ENCODE assay signal across 1 cellular context in genomic region chr9:89367281-89367680, GRCh38.
TF ChIP-seq lines count a peak whose summit lies in the region.

No MANE protein-coding gene starts in this region.

TF ChIP-seq in HCT116, 20 proteins besides CTCF, POLR2A, EP300 and RAD21 (continued from another document):
- TF ChIP-seq SIN3A (IDR thresholded peaks at IDR 0.05; ENCODE audit: low read depth) (no peak), ZNF274 (IDR thresholded peaks at IDR 0.05; ENCODE audit: low read depth, low read length) (no peak), JUND (IDR thresholded peaks at IDR 0.05) (no peak), EZH2 (IDR thresholded peaks at IDR 0.05) (no peak), SRF (IDR thresholded peaks at IDR 0.05; ENCODE audit: low read depth) (no peak), YY1 (IDR thresholded peaks at IDR 0.05; ENCODE audit: extremely low read depth, insufficient replicate concordance, low read depth, low read length) (no peak)
TF ChIP-seq in HCT116: peak in this region for 0.
